Comparison of ENCODE assay signal across 9 cellular contexts in genomic region chr12:779745-780734, GRCh38. TPM values are rescaled to one million over a fixed set of nuclear protein-coding genes. Genes with fewer than 3 reads are reported as not detected.
DNase-seq lines count a peak whose midpoint lies in the region; ATAC-seq, FAIRE-seq and TF ChIP-seq lines count a peak whose summit lies in the region.
"Had no signal": no experiment of that assay in that cellular context is flagged by ENCODE, and none has a peak within 500 bp of the region (broad histone marks: within the 10 kb centered on the region; RNA-seq: fewer than 3 reads in every experiment).

No MANE protein-coding gene starts in this region.

- TF ChIP-seq POLR2A in tibial nerve (IDR thresholded peaks at IDR 0.05) = no peak

- TF ChIP-seq EP300 in tibial nerve (IDR thresholded peaks at IDR 0.05) = no peak

- no peaks in the 10 kb centered on the region for H3K36me3 ChIP-seq in tibial nerve

- H3K4me3 ChIP-seq in tibial nerve = peak overlapping the region in 1 of 4 donors; percentile 15

- no peak for ATAC-seq in effector memory CD8-positive, alpha-beta T cell (replicated peaks)
- ATAC-seq in HG02852 (IDR thresholded peaks at IDR 0.05; ENCODE audit: unreplicated experiment) (no peak), GM18519 (IDR thresholded peaks at IDR 0.05; ENCODE audit: low FRiP score, unreplicated experiment) (no peak)

- TF ChIP-seq CTCF in osteocyte (IDR thresholded peaks at IDR 0.05) (no peak), tibial nerve (IDR thresholded peaks at IDR 0.05) (no peak)

- 26 to 34% methylated on average over 4 of the region's 4 CpGs for WGBS in tibial nerve, 2 donors

- H3K36me3 Mint-ChIP-seq in effector memory CD8-positive, alpha-beta T cell (ENCODE audit: insufficient read depth) = peaks cover 20% of the 10 kb centered on the region
- H3K36me3 Mint-ChIP-seq in osteocyte (ENCODE audit: unreplicated experiment) = no peaks in the 10 kb centered on the region

- H3K27me3 ChIP-seq in tibial nerve = no peaks in the 10 kb centered on the region

- peak overlapping the region; percentile 84 to 89 for H3K4me3 Mint-ChIP-seq in effector memory CD8-positive, alpha-beta T cell
- peak overlapping the region; percentile 30 for H3K4me3 Mint-ChIP-seq in osteocyte (ENCODE audit: unreplicated experiment)

- H3K4me1 ChIP-seq in tibial nerve = peaks cover 0 to 78% (median 29%) of the 10 kb centered on the region in 4 donors

- H3K27me3 Mint-ChIP-seq in effector memory CD8-positive, alpha-beta T cell = no peaks in the 10 kb centered on the region
- no peaks in the 10 kb centered on the region for H3K27me3 Mint-ChIP-seq in osteocyte (ENCODE audit: unreplicated experiment)

- no peaks in the 10 kb centered on the region for H3K9me3 ChIP-seq in tibial nerve

- peak; percentile 74 for DNase-seq in NCI-H82 (lab: John Stamatoyannopoulos, UW)
- DNase-seq in effector memory CD8-positive, alpha-beta T cell = no peak
- DNase-seq in osteocyte (ENCODE audit: extremely low spot score, unreplicated experiment) = no peak
- DNase-seq in tibial nerve (ENCODE audit: low spot score in 2 of 2) = no peak
- DNase-seq: NCI-H748 treated with DMSO at 0.1 percent for 48 hours; stimulated activated CD4-positive, alpha-beta T cell treated with anti-CD3 and anti-CD28 coated beads, Interleukin-2, amount 100 ng/mL, for 48 hours had no signal

- no peaks in the 10 kb centered on the region for H3K9me3 Mint-ChIP-seq in effector memory CD8-positive, alpha-beta T cell
- no peaks in the 10 kb centered on the region for H3K9me3 Mint-ChIP-seq in osteocyte (ENCODE audit: unreplicated experiment)

- peak overlapping the region; percentile 94 to 96 for H3K27ac Mint-ChIP-seq in effector memory CD8-positive, alpha-beta T cell
- H3K27ac Mint-ChIP-seq in osteocyte (ENCODE audit: unreplicated experiment) = peak overlapping the region; percentile 83

- peaks cover 49 to 80% of the 10 kb centered on the region in 2 donors for H3K4me1 Mint-ChIP-seq in effector memory CD8-positive, alpha-beta T cell (ENCODE audit: low read depth in 2 of 2)
- H3K4me1 Mint-ChIP-seq in osteocyte (ENCODE audit: unreplicated experiment) = peaks cover 64% of the 10 kb centered on the region

- peak; percentile 33 for FAIRE-seq in G401.6 (lab: Jason Lieb, UNC)

- peak overlapping the region in 2 of 4 donors; percentile 3 to 80 for H3K27ac ChIP-seq in tibial nerve

RNA-seq across cellular contexts. Expression of gene WNK1, which starts 27.7 kb away (rescaled TPM):
- total RNA-seq in osteocyte (186 and 188 TPM in 2 replicates), tibial nerve (100 to 1,000 TPM; 153 to 220 (median 178) TPM)
